11 cellular contexts compared by ENCODE assay signal in the genomic region with DNA sequence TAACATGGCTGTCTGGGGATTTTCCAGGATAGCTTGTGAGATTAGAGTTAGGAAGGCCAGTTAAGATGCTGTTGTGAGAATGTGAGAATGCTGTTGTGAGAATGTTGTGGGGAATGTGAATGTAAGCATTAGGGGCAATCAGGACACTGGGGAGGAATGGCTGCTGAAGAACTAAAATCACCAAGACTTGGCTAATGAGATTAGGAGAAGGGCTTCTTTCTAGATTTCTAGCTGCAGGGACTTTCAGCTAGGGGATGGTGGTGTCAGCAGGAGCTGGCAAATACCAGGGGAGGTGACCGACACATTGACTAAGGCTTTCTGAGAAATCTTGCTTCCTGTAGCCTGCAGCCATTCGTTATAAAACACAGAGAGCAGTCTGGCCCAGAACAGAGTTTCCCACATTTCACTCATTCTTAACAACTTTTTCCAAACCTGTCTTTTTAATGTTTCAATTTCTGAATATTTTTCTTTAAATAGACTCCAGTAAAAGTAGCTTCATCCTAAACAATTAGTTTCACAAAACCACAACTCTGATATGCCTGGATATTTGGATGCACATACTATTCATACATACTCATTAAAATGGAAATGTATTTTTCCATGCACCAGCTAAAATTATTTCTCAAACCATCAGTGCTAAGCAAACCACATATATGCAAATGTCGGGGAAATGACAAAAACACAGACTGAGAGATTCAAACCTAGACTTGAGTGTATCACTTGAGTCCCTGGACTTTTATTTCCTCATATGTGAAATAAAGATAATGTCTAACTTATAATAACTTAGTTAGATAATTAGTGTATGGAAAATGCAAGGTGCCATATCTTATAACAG.
DNase-seq lines count a peak whose midpoint lies in the region; ATAC-seq and TF ChIP-seq lines count a peak whose summit lies in the region.
"Had no signal": no experiment of that assay in that cellular context is flagged by ENCODE, and none has a peak within 500 bp of the region (broad histone marks: within the 10 kb centered on the region; RNA-seq: fewer than 3 reads in every experiment).

No MANE protein-coding gene starts in this region.

- H3K4me1 Mint-ChIP-seq in brain, result peaks cover 40% of the 10 kb centered on the region

- no peak overlapping the region for H2BK15ac ChIP-seq in neuronal stem cell (ENCODE audit: low read length)

- no peak overlapping the region for H4K91ac ChIP-seq in neuronal stem cell (ENCODE audit: low read depth, low read length, poor library complexity)

- H4K8ac ChIP-seq in neuronal stem cell (ENCODE audit: low read depth, low read length), result no peak overlapping the region

- H3K9ac ChIP-seq in neuronal stem cell (ENCODE audit: low read depth, low read length, poor library complexity), result no peak overlapping the region

- H3K4me3 ChIP-seq in GM12865 (ENCODE audit: low read depth, low read length), result no peak overlapping the region
- no peak overlapping the region for H3K4me3 ChIP-seq in effector memory CD4-positive, alpha-beta T cell (ENCODE audit: insufficient read depth, low read depth, low read length, poor library complexity, severe bottlenecking)
- H3K4me3 ChIP-seq in Peyer's patch, result no peak overlapping the region
- no peak overlapping the region for H3K4me3 ChIP-seq in neuronal stem cell (ENCODE audit: low read length in 2 of 2)

- H3K27me3 ChIP-seq in effector memory CD4-positive, alpha-beta T cell (replicated peaks; ENCODE audit: control insufficient read depth, insufficient read depth, low read length, poor library complexity, severe bottlenecking), result peaks cover 5% of the 10 kb centered on the region
- H3K27me3 ChIP-seq in Peyer's patch, result no peaks in the 10 kb centered on the region
- H3K27me3 ChIP-seq in neuronal stem cell (ENCODE audit: control insufficient read depth in 3 of 3, insufficient read depth in 3 of 3, low read depth in 1 of 3, low read length in 3 of 3), result no peaks in the 10 kb centered on the region

- TF ChIP-seq CTCF in GM12865 (IDR thresholded peaks at IDR 0.05; ENCODE audit: insufficient read depth, low read depth, low read length, missing control alignments) (no peak), brain (conservative IDR thresholded peaks at IDR 0.05) (no peak), Peyer's patch (IDR thresholded peaks at IDR 0.05) (no peak)

- H2BK12ac ChIP-seq in neuronal stem cell (ENCODE audit: low read length), result no peak overlapping the region

- no peak overlapping the region for H2AFZ ChIP-seq in neuronal stem cell (ENCODE audit: low read length)

- ATAC-seq in GM21367 (IDR thresholded peaks at IDR 0.05; ENCODE audit: unreplicated experiment), result peak; percentile 40
- ATAC-seq in HG03175 (IDR thresholded peaks at IDR 0.05; ENCODE audit: unreplicated experiment), result peak; percentile 33

- H3K4me1 ChIP-seq in effector memory CD4-positive, alpha-beta T cell (ENCODE audit: control insufficient read depth, insufficient read depth, low read length, poor library complexity, severe bottlenecking), result no peaks in the 10 kb centered on the region
- H3K4me1 ChIP-seq in Peyer's patch (peaks cover 0 to 3% (median 0%) of the 10 kb centered on the region in 4 donors), neuronal stem cell (ENCODE audit: control insufficient read depth in 2 of 2, insufficient read depth in 1 of 2, low read depth in 1 of 2, low read length in 2 of 2) (peaks cover 0 to 2% of the 10 kb centered on the region in 2 donors)

- no peak overlapping the region for H3K4me3 Mint-ChIP-seq in brain

- no CpG with 5 or more reads among the region's 3 CpGs for whole genome bisulfite sequencing in neuronal stem cell (ENCODE audit: extremely low coverage in 2 of 2, insufficient read length in 2 of 2, insufficient replicate concordance in 1 of 2), 2 donors

- no peaks in the 10 kb centered on the region for H3K36me3 ChIP-seq in effector memory CD4-positive, alpha-beta T cell (ENCODE audit: control insufficient read depth, insufficient read depth, low read length)
- H3K36me3 ChIP-seq in Peyer's patch (no peaks in the 10 kb centered on the region), neuronal stem cell (replicated peaks in 1 of 2; ENCODE audit: control insufficient read depth in 2 of 2, insufficient read depth in 2 of 2, low read length in 2 of 2) (no peaks in the 10 kb centered on the region)

- H3K27me3 Mint-ChIP-seq in brain, result peaks cover 7% of the 10 kb centered on the region

- H3K18ac ChIP-seq in neuronal stem cell (ENCODE audit: low read length), result no peak overlapping the region

- peak overlapping the region in 4 of 5 experiments; percentile 7 to 49 (median 12) for H3K27ac Mint-ChIP-seq in brain

- H3K36me3 Mint-ChIP-seq in brain, result no peaks in the 10 kb centered on the region

- H3K79me1 ChIP-seq in neuronal stem cell (ENCODE audit: low read depth, low read length), result no peaks in the 10 kb centered on the region

- no peak overlapping the region for H3K27ac ChIP-seq in effector memory CD4-positive, alpha-beta T cell (ENCODE audit: insufficient read depth, low read length, poor library complexity, severe bottlenecking)
- H3K27ac ChIP-seq in Peyer's patch (no peak overlapping the region), neuronal stem cell (replicated peaks; ENCODE audit: low read length) (no peak overlapping the region)
- H3K27ac ChIP-seq: HL-60 had no signal

- no peak overlapping the region for H3K14ac ChIP-seq in neuronal stem cell (ENCODE audit: low read length)

- no peak overlapping the region for H2BK5ac ChIP-seq in neuronal stem cell (ENCODE audit: low read length)

- H3K4ac ChIP-seq in neuronal stem cell (ENCODE audit: low read length), result no peak overlapping the region

- H2BK120ac ChIP-seq in neuronal stem cell (ENCODE audit: low read depth, low read length), result no peak overlapping the region

- no peaks in the 10 kb centered on the region for H3K9me3 ChIP-seq in effector memory CD4-positive, alpha-beta T cell (ENCODE audit: control insufficient read depth, low read length)
- no peaks in the 10 kb centered on the region for H3K9me3 ChIP-seq in Peyer's patch
- no peaks in the 10 kb centered on the region for H3K9me3 ChIP-seq in neuronal stem cell (replicated peaks in 1 of 2; ENCODE audit: control insufficient read depth in 2 of 2, insufficient read depth in 1 of 2, low read depth in 1 of 2, low read length in 2 of 2)

- DNase-seq in GM12865 (ENCODE audit: low read depth) (peak; percentile 65), NCI-H1436 treated with DMSO at 0.1 percent for 48 hours (lab: John Stamatoyannopoulos, UW) (no peak), Peyer's patch (no peak), neuronal stem cell (ENCODE audit: low spot score) (no peak)
- no peak for DNase-seq in effector memory CD4-positive, alpha-beta T cell
- DNase-seq: DND-41, NCI-H748 treated with DMSO at 0.1 percent for 48 hours had no signal

- peaks cover 0 to 2% (median 0%) of the 10 kb centered on the region in 5 experiments for H3K9me3 Mint-ChIP-seq in brain

- no peak overlapping the region for H3K4me2 ChIP-seq in neuronal stem cell (ENCODE audit: insufficient read depth, low read length, poor library complexity, severe bottlenecking)

- no peak overlapping the region for H3K23ac ChIP-seq in neuronal stem cell (ENCODE audit: low read depth, low read length, poor library complexity)

- TF ChIP-seq POLR2A in Peyer's patch (IDR thresholded peaks at IDR 0.05), result no peak

- no peak overlapping the region for H2AK5ac ChIP-seq in neuronal stem cell (ENCODE audit: low read depth, low read length)
